ENCODE assay signal across 16 cellular contexts in the genomic region with DNA sequence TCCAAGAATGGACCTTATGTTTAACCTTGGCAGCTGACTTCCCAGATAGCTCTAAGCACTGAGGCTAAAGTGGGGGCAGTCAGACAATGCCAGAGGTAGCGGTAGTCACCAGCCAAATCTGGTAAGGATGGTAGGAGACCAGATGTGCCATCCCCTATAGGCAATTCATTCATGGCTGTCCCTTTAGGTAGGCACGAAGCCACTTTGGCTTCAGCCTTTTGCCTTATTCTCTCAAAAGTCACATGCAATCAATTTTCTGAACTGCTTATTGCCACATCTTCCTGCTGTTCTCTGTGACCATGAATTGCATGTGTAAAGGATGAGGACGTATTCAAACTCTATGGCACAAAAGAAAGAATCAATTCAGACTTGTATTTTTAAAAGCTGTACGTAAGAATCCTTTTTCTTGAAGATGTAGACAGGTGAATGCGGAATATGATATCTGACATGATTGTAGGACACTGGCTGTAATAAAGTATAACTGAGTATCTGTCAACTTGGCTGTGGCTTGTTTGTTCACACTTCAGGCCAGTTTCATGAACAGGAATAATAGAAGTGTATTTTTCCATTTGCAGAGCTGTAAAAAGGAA.
DNase-seq lines count a peak whose midpoint lies in the region; ATAC-seq and TF ChIP-seq lines count a peak whose summit lies in the region.
"Had no signal": no experiment of that assay in that cellular context is flagged by ENCODE, and none has a peak within 500 bp of the region (broad histone marks: within the 10 kb centered on the region; RNA-seq: fewer than 3 reads in every experiment).

No MANE protein-coding gene starts in this region.

- POLR2A ChIA-PET in T-cell (lab: Charles Lee), result no interaction called here

- in situ Hi-C loops in SK-MEL-5 (cut with HindIII; ENCODE audit: low pct_unique_long_range_greater_than_20kb, low sequenced_read_pairs), result no loop called here

- CTCF ChIA-PET in T-cell (lab: Charles Lee), result no interaction called here

- DNase-seq in SK-MEL-5 (ENCODE audit: low read depth, low spot score), result peak; percentile 66
- DNase-seq in foreskin melanocyte, result peak; percentile 11
- peak; percentile 27 for DNase-seq in putamen (ENCODE audit: low spot score)
- DNase-seq in middle frontal gyrus (ENCODE audit: extremely low spot score, low spot score), result no peak
- DNase-seq in T-cell, result no peak
- DNase-seq in NCI-H526 (lab: John Stamatoyannopoulos, UW), result no peak
- DNase-seq in immature natural killer cell, result no peak
- DNase-seq: DMS153, H9, Kasumi-1, NCI-H1417 treated with DMSO at 0.1 percent for 48 hours, NCI-H2029, NCI-H524 treated with DMSO at 0.1 percent for 48 hours, PC-3 had no signal

- no peaks in the 10 kb centered on the region for H3K36me3 Mint-ChIP-seq in T-cell
- no peaks in the 10 kb centered on the region for H3K36me3 Mint-ChIP-seq in immature natural killer cell

- no peaks in the 10 kb centered on the region for H3K4me1 Mint-ChIP-seq in T-cell
- no peaks in the 10 kb centered on the region for H3K4me1 Mint-ChIP-seq in immature natural killer cell
- H3K4me1 Mint-ChIP-seq: H9 had no signal

- H3K9me3 Mint-ChIP-seq in T-cell, result peaks cover 0 to 2% (median 0%) of the 10 kb centered on the region in 3 donors
- H3K9me3 Mint-ChIP-seq in immature natural killer cell, result peaks cover 0 to 16% (median 13%) of the 10 kb centered on the region in 6 donors
- H3K9me3 Mint-ChIP-seq: H9 had no signal

- H3K27ac ChIP-seq in 22Rv1, result peak overlapping the region; percentile 49
- H3K27ac ChIP-seq: C4-2B had no signal

- no peak for TF ChIP-seq CTCF in 22Rv1 (IDR thresholded peaks at IDR 0.05)

- ATAC-seq in T-cell (replicated peaks in 1 of 4), result no peak
- ATAC-seq: PC-3 had no signal

- no peaks in the 10 kb centered on the region for H3K27me3 Mint-ChIP-seq in T-cell
- H3K27me3 Mint-ChIP-seq in immature natural killer cell (ENCODE audit: low read depth in 3 of 3), result peaks cover 0 to 2% (median 0%) of the 10 kb centered on the region in 3 donors

- H3K4me3 Mint-ChIP-seq in T-cell, result no peak overlapping the region
- no peak overlapping the region for H3K4me3 Mint-ChIP-seq in immature natural killer cell
- H3K4me3 Mint-ChIP-seq: H9 had no signal

- H3K27ac Mint-ChIP-seq in T-cell, result no peak overlapping the region
- H3K27ac Mint-ChIP-seq in immature natural killer cell, result no peak overlapping the region
- H3K27ac Mint-ChIP-seq: H9 had no signal

Comparison
In these comparisons a context has a peak if more than half of its experiments do, and no peak if none do; other contexts are left out.
1. DNase-seq: peak in SK-MEL-5 (single experiment), foreskin melanocyte (single experiment) and putamen (single experiment); none in middle frontal gyrus (single experiment), T-cell (0 of 34), NCI-H526 (0 of 2) and immature natural killer cell (0 of 3).